10 cellular contexts compared by ENCODE assay signal in genomic region chr12:20370001-20370381, GRCh38. TPM values are rescaled to one million over a fixed set of nuclear protein-coding genes. Genes with fewer than 3 reads are reported as not detected.
A peak's percentile ranks its signal among the peaks of the same experiment; 100 is the strongest.
DNase-seq lines count a peak whose midpoint lies in the region; ATAC-seq and TF ChIP-seq lines count a peak whose summit lies in the region.
"Had no signal": no experiment of that assay in that cellular context is flagged by ENCODE, and none has a peak within 500 bp of the region (broad histone marks: within the 10 kb centered on the region; RNA-seq: fewer than 3 reads in every experiment).

No MANE protein-coding gene starts in this region.

- H3K9me3 Mint-ChIP-seq in endodermal cell = no peaks in the 10 kb centered on the region
- H3K9me3 Mint-ChIP-seq in activated T-helper 17 cell treated with anti-CD3 and anti-CD28 coated beads, Interleukin-2, amount 50 U/mL, for 72 hours = no peaks in the 10 kb centered on the region

- H2BK12ac ChIP-seq in mesenchymal stem cell (ENCODE audit: low read length in 2 of 2) = no peak overlapping the region

- H3K36me3 ChIP-seq in endodermal cell (ENCODE audit: control insufficient read depth, insufficient read depth, low read length) (no peaks in the 10 kb centered on the region), mesenchymal stem cell (ENCODE audit: control insufficient read depth in 1 of 2, insufficient read depth in 2 of 2, low read depth in 1 of 2, low read length in 2 of 2) (no peaks in the 10 kb centered on the region)
- H3K36me3 ChIP-seq: BLaER1 had no signal

- peak overlapping the region; percentile 69 for H3K4me3 Mint-ChIP-seq in endodermal cell
- no peak overlapping the region for H3K4me3 Mint-ChIP-seq in activated T-helper 17 cell treated with anti-CD3 and anti-CD28 coated beads, Interleukin-2, amount 50 U/mL, for 72 hours

- no peaks in the 10 kb centered on the region for H3K36me3 Mint-ChIP-seq in endodermal cell (ENCODE audit: low read depth)
- no peaks in the 10 kb centered on the region for H3K36me3 Mint-ChIP-seq in activated T-helper 17 cell treated with anti-CD3 and anti-CD28 coated beads, Interleukin-2, amount 50 U/mL, for 72 hours (ENCODE audit: low read depth)

- H3K4me1 ChIP-seq in endodermal cell (ENCODE audit: control insufficient read depth, insufficient read depth, low read length) (no peaks in the 10 kb centered on the region), mesenchymal stem cell (ENCODE audit: control insufficient read depth, insufficient read depth, low read depth, low read length) (peaks cover 5% of the 10 kb centered on the region)
- H3K4me1 ChIP-seq: BLaER1 had no signal

- TF ChIP-seq CTCF in endodermal cell (conservative IDR thresholded peaks at IDR 0.05) = no peak

- peaks cover 3% of the 10 kb centered on the region for H3K79me1 ChIP-seq in mesenchymal stem cell (replicated peaks; ENCODE audit: low read length, poor library complexity, severe bottlenecking)

- peak overlapping the region; percentile 98 for H3K4me2 ChIP-seq in mesenchymal stem cell (ENCODE audit: low read length, poor library complexity, severe bottlenecking)
- H3K4me2 ChIP-seq: BLaER1 had no signal

- H3K27me3 ChIP-seq in endodermal cell (ENCODE audit: control insufficient read depth, insufficient read depth, low read length, poor library complexity, severe bottlenecking) (peaks cover 55% of the 10 kb centered on the region), mesenchymal stem cell (ENCODE audit: control insufficient read depth in 1 of 2, insufficient read depth in 1 of 2, low read length in 2 of 2) (no peaks in the 10 kb centered on the region)
- H3K27me3 ChIP-seq: BLaER1 had no signal

- peak overlapping the region; percentile 74 for H2AFZ ChIP-seq in mesenchymal stem cell (ENCODE audit: low read depth, low read length)

- ATAC-seq in GM21717 (IDR thresholded peaks at IDR 0.05; ENCODE audit: unreplicated experiment) = no peak
- ATAC-seq in activated T-helper 17 cell treated with anti-CD3 and anti-CD28 coated beads, Interleukin-2, amount 50 U/mL, for 72 hours (replicated peaks) = no peak

- H3K27ac ChIP-seq in endodermal cell (ENCODE audit: low read depth, low read length) = no peak overlapping the region
- no peak overlapping the region for H3K27ac ChIP-seq in mesenchymal stem cell (ENCODE audit: low read length, poor library complexity, severe bottlenecking)
- H3K27ac ChIP-seq: BLaER1 had no signal

- peaks cover 55% of the 10 kb centered on the region for H3K27me3 Mint-ChIP-seq in endodermal cell (ENCODE audit: insufficient read depth)
- H3K27me3 Mint-ChIP-seq in activated T-helper 17 cell treated with anti-CD3 and anti-CD28 coated beads, Interleukin-2, amount 50 U/mL, for 72 hours = peaks cover 50% of the 10 kb centered on the region

- H3K4me3 ChIP-seq in endodermal cell (ENCODE audit: low read length) (peak overlapping the region; percentile 91), mesenchymal stem cell (ENCODE audit: insufficient read depth in 1 of 2, low read depth in 1 of 2, low read length in 2 of 2) (peak overlapping the region; percentile 89 to 91)
- H3K4me3 ChIP-seq: BLaER1 had no signal

- no peak overlapping the region for H2BK15ac ChIP-seq in mesenchymal stem cell (ENCODE audit: low read depth, poor library complexity, severe bottlenecking)

- peak overlapping the region in 1 of 2 experiments; percentile 79 for H3K23ac ChIP-seq in mesenchymal stem cell (ENCODE audit: low read length in 2 of 2)

- WGBS in endodermal cell (ENCODE audit: insufficient coverage in 1 of 2, insufficient read length in 1 of 2), 2 experiments = 0 to 1% methylated on average over 9 to 22 of the region's 22 CpGs
- under 1% methylated on average over 22 of the region's 22 CpGs for WGBS in mesenchymal stem cell

- no peak overlapping the region for H4K8ac ChIP-seq in mesenchymal stem cell (ENCODE audit: low read length)

- H3K27ac Mint-ChIP-seq in endodermal cell = no peak overlapping the region
- H3K27ac Mint-ChIP-seq in activated T-helper 17 cell treated with anti-CD3 and anti-CD28 coated beads, Interleukin-2, amount 50 U/mL, for 72 hours = no peak overlapping the region
- H3K27ac Mint-ChIP-seq: activated CD8-positive, alpha-beta T cell treated with anti-CD3 and anti-CD28 coated beads, Interleukin-2, amount 10 ng/mL, durations not matched to agents 7 days and 5 days had no signal

- H3K18ac ChIP-seq in mesenchymal stem cell (ENCODE audit: low read depth in 1 of 2, low read length in 2 of 2) = peak overlapping the region in 1 of 2 experiments; percentile 80

- H2BK5ac ChIP-seq in mesenchymal stem cell (ENCODE audit: low read depth, low read length, poor library complexity, severe bottlenecking) = no peak overlapping the region

- no peak overlapping the region for H2AK5ac ChIP-seq in mesenchymal stem cell (ENCODE audit: low read length, severe bottlenecking)

- H3K9ac ChIP-seq in endodermal cell (ENCODE audit: extremely low read depth, low read length, poor library complexity, severe bottlenecking) = no peak overlapping the region
- H3K9ac ChIP-seq in mesenchymal stem cell (ENCODE audit: low read length) = peak overlapping the region; percentile 82
- H3K9ac ChIP-seq: BLaER1 had no signal

- H3K9me3 ChIP-seq in endodermal cell (ENCODE audit: control insufficient read depth, low read length) (no peaks in the 10 kb centered on the region), mesenchymal stem cell (ENCODE audit: control insufficient read depth, low read length) (no peaks in the 10 kb centered on the region)

- peak overlapping the region in 1 of 2 experiments; percentile 94 for H3K14ac ChIP-seq in mesenchymal stem cell (ENCODE audit: low read length in 2 of 2)

- peak; percentile 20 for DNase-seq in NCI-H82 (lab: John Stamatoyannopoulos, UW)
- no peak for DNase-seq in NCI-H82 treated with DMSO at 0.1 percent for 48 hours (lab: John Stamatoyannopoulos, UW; ENCODE audit: unreplicated experiment)
- DNase-seq in endodermal cell = no peak
- DNase-seq in mesenchymal stem cell = peak; percentile 32
- peak; percentile 41 for DNase-seq in ureter (ENCODE audit: low spot score)
- DNase-seq in effector CD4-positive, alpha-beta T cell = no peak
- DNase-seq: activated CD8-positive, alpha-beta T cell treated with anti-CD3 and anti-CD28 coated beads, Interleukin-2, amount 10 ng/mL, durations not matched to agents 7 days and 5 days had no signal

- H2BK120ac ChIP-seq in mesenchymal stem cell (ENCODE audit: low read depth, low read length) = no peak overlapping the region

- H4K91ac ChIP-seq in mesenchymal stem cell (ENCODE audit: low read length) = no peak overlapping the region

- H3K4me1 Mint-ChIP-seq in endodermal cell = peaks cover 7% of the 10 kb centered on the region
- no peaks in the 10 kb centered on the region for H3K4me1 Mint-ChIP-seq in activated T-helper 17 cell treated with anti-CD3 and anti-CD28 coated beads, Interleukin-2, amount 50 U/mL, for 72 hours

- no peak overlapping the region for H3K4ac ChIP-seq in mesenchymal stem cell (ENCODE audit: low read depth in 1 of 2, low read length in 2 of 2)

RNA-seq across cellular contexts. Expression of gene PDE3A, which starts 1.7 kb away (rescaled TPM):
- total RNA-seq in endodermal cell (1 to 10 TPM in 1 of 2 donors, under 1 TPM in 1; 0.62 to 1.8 TPM), ureter (6.5 TPM)
- 4.1 TPM for polyA plus RNA-seq in endodermal cell (2013, experiment 1 of 2)
- polyA plus RNA-seq in endodermal cell (2013, experiment 2 of 2) = 3.7 TPM
- 5.0 TPM for polyA plus RNA-seq in mesenchymal stem cell (2013, experiment 1 of 2)
- 4.5 TPM for polyA plus RNA-seq in mesenchymal stem cell (2013, experiment 2 of 2)
- not detected for total RNA-seq in activated T-helper 17 cell treated with anti-CD3 and anti-CD28 coated beads, Interleukin-2, amount 50 U/mL, for 72 hours
- total RNA-seq: activated CD8-positive, alpha-beta T cell treated with anti-CD3 and anti-CD28 coated beads, Interleukin-2, amount 10 ng/mL, durations not matched to agents 7 days and 5 days had no signal

Comparison
In these comparisons a context has a peak if more than half of its experiments do, and no peak if none do; other contexts are left out.
1. DNase-seq: peak in NCI-H82 (single experiment), mesenchymal stem cell (single experiment) and ureter (single experiment); none in NCI-H82 treated with DMSO at 0.1 percent for 48 hours (single experiment), endodermal cell (single experiment) and effector CD4-positive, alpha-beta T cell (single experiment).